In genomic region chr6:39113788-39114187, GRCh38 we compare ENCODE assay signal across 8 cellular contexts. TPM values are rescaled to one million over a fixed set of nuclear protein-coding genes. Genes with fewer than 3 reads are reported as not detected.
DNase-seq lines count a peak whose midpoint lies in the region; ATAC-seq and TF ChIP-seq lines count a peak whose summit lies in the region.

No MANE protein-coding gene starts in this region.

- no peaks in the 10 kb centered on the region for H3K27me3 Mint-ChIP-seq in activated CD8-positive, alpha-beta memory T cell treated with anti-CD3 and anti-CD28 coated beads, Interleukin-2, amount 10 ng/mL, durations not matched to agents 7 days and 5 days
- no peaks in the 10 kb centered on the region for H3K27me3 Mint-ChIP-seq in T-helper 17 cell
- no peaks in the 10 kb centered on the region for H3K27me3 Mint-ChIP-seq in stimulated activated naive B cell treated with anti-CD40 and anti-IgM and Interleukin-4, amounts not matched to agents 10 μg/mL and 1 μg/mL and 100 μg/mL, for 72 hours

- H3K4me3 Mint-ChIP-seq in activated CD8-positive, alpha-beta memory T cell treated with anti-CD3 and anti-CD28 coated beads, Interleukin-2, amount 10 ng/mL, durations not matched to agents 7 days and 5 days, result peak overlapping the region; percentile 87
- peak overlapping the region; percentile 96 for H3K4me3 Mint-ChIP-seq in T-helper 17 cell
- H3K4me3 Mint-ChIP-seq in stimulated activated naive B cell treated with anti-CD40 and anti-IgM and Interleukin-4, amounts not matched to agents 10 μg/mL and 1 μg/mL and 100 μg/mL, for 72 hours, result peak overlapping the region; percentile 91 to 97

- no peak for DNase-seq in activated CD8-positive, alpha-beta memory T cell treated with anti-CD3 and anti-CD28 coated beads, Interleukin-2, amount 10 ng/mL, durations not matched to agents 7 days and 5 days
- no peak for DNase-seq in activated CD8-positive, alpha-beta memory T cell treated with anti-CD3 and anti-CD28 coated beads for 24 hours
- no peak for DNase-seq in T-helper 17 cell
- DNase-seq in foreskin fibroblast, result no peak
- no peak for DNase-seq in stimulated activated naive B cell treated with anti-CD40 and anti-IgM and Interleukin-4, amounts not matched to agents 10 μg/mL and 1 μg/mL and 100 μg/mL, for 72 hours
- no peak for DNase-seq in G401 (ENCODE audit: low spot score)
- DNase-seq in HEK293T (ENCODE audit: extremely low spot score), result no peak

- CTCF ChIA-PET in activated CD8-positive, alpha-beta memory T cell treated with anti-CD3 and anti-CD28 coated beads, Interleukin-2, amount 10 ng/mL, durations not matched to agents 7 days and 5 days (lab: Charles Lee), result interaction anchor here (1.2 to 3.6 kb wide), 3 partner anchors 189 to 400 kb away, joined by 4 to 9 read pairs (median 5); no protein-coding TSS in a partner anchor
- CTCF ChIA-PET in HEK293T (lab: Yijun Ruan, JAX), result interaction anchor here (2.0 kb wide), 1 partner anchor 12 kb away, joined by 7 read pairs; no protein-coding TSS in a partner anchor

- POLR2A ChIA-PET in HEK293T (lab: Yijun Ruan, JAX), result interaction anchor here (0.9 to 2.2 kb wide), 6 partner anchors 12 to 117 kb away, joined by 3 to 11 read pairs (median 4); no protein-coding TSS in a partner anchor

- H3K9me3 ChIP-seq in T-helper 17 cell (ENCODE audit: control insufficient read depth, low read length, poor library complexity, severe bottlenecking), result no peaks in the 10 kb centered on the region

- H3K36me3 Mint-ChIP-seq in activated CD8-positive, alpha-beta memory T cell treated with anti-CD3 and anti-CD28 coated beads, Interleukin-2, amount 10 ng/mL, durations not matched to agents 7 days and 5 days, result peaks cover 10% of the 10 kb centered on the region
- H3K36me3 Mint-ChIP-seq in T-helper 17 cell (ENCODE audit: low read depth), result peaks cover 8% of the 10 kb centered on the region
- peaks cover 16 to 17% of the 10 kb centered on the region in 2 donors for H3K36me3 Mint-ChIP-seq in stimulated activated naive B cell treated with anti-CD40 and anti-IgM and Interleukin-4, amounts not matched to agents 10 μg/mL and 1 μg/mL and 100 μg/mL, for 72 hours

- peaks cover 50% of the 10 kb centered on the region for H3K4me1 Mint-ChIP-seq in activated CD8-positive, alpha-beta memory T cell treated with anti-CD3 and anti-CD28 coated beads, Interleukin-2, amount 10 ng/mL, durations not matched to agents 7 days and 5 days
- H3K4me1 Mint-ChIP-seq in T-helper 17 cell, result peaks cover 40% of the 10 kb centered on the region
- peaks cover 18 to 55% of the 10 kb centered on the region in 2 donors for H3K4me1 Mint-ChIP-seq in stimulated activated naive B cell treated with anti-CD40 and anti-IgM and Interleukin-4, amounts not matched to agents 10 μg/mL and 1 μg/mL and 100 μg/mL, for 72 hours

- H3K9me3 Mint-ChIP-seq in activated CD8-positive, alpha-beta memory T cell treated with anti-CD3 and anti-CD28 coated beads, Interleukin-2, amount 10 ng/mL, durations not matched to agents 7 days and 5 days (ENCODE audit: low read depth), result no peaks in the 10 kb centered on the region
- no peaks in the 10 kb centered on the region for H3K9me3 Mint-ChIP-seq in stimulated activated naive B cell treated with anti-CD40 and anti-IgM and Interleukin-4, amounts not matched to agents 10 μg/mL and 1 μg/mL and 100 μg/mL, for 72 hours

- in situ Hi-C loops in G401 (cut with HindIII; ENCODE audit: low sequenced_read_pairs), result no loop called here

- no peak for ATAC-seq in activated CD8-positive, alpha-beta memory T cell treated with anti-CD3 and anti-CD28 coated beads, Interleukin-2, amount 10 ng/mL, durations not matched to agents 7 days and 5 days
- ATAC-seq in T-helper 17 cell, result no peak
- no peak for ATAC-seq in stimulated activated naive B cell treated with anti-CD40 and anti-IgM and Interleukin-4, amounts not matched to agents 10 μg/mL and 1 μg/mL and 100 μg/mL, for 72 hours (replicated peaks)
- ATAC-seq in GM19455 (IDR thresholded peaks at IDR 0.05; ENCODE audit: unreplicated experiment), result no peak

- TF ChIP-seq CTCF in foreskin fibroblast (IDR thresholded peaks at IDR 0.05; ENCODE audit: low read depth, low read length), result no peak

- H3K27ac Mint-ChIP-seq in activated CD8-positive, alpha-beta memory T cell treated with anti-CD3 and anti-CD28 coated beads, Interleukin-2, amount 10 ng/mL, durations not matched to agents 7 days and 5 days, result peak overlapping the region; percentile 97
- H3K27ac Mint-ChIP-seq in T-helper 17 cell, result peak overlapping the region; percentile 96
- H3K27ac Mint-ChIP-seq in stimulated activated naive B cell treated with anti-CD40 and anti-IgM and Interleukin-4, amounts not matched to agents 10 μg/mL and 1 μg/mL and 100 μg/mL, for 72 hours, result peak overlapping the region; percentile 96

- peak overlapping the region; percentile 82 to 89 for H3K4me3 ChIP-seq in foreskin fibroblast (ENCODE audit: low read depth in 1 of 2, low read length in 2 of 2)

TF ChIP-seq in HEK293T, 16 proteins besides CTCF, POLR2A, EP300 and RAD21:
- TF ChIP-seq ELF4 (IDR thresholded peaks at IDR 0.05), result no peak
- TF ChIP-seq TARDBP (IDR thresholded peaks at IDR 0.05), result no peak
- TF ChIP-seq CTBP1 (IDR thresholded peaks at IDR 0.05; ENCODE audit: borderline replicate concordance), result no peak
- no peak for TF ChIP-seq LEF1 (IDR thresholded peaks at IDR 0.05; ENCODE audit: borderline replicate concordance)
- TF ChIP-seq, protein P1, sequence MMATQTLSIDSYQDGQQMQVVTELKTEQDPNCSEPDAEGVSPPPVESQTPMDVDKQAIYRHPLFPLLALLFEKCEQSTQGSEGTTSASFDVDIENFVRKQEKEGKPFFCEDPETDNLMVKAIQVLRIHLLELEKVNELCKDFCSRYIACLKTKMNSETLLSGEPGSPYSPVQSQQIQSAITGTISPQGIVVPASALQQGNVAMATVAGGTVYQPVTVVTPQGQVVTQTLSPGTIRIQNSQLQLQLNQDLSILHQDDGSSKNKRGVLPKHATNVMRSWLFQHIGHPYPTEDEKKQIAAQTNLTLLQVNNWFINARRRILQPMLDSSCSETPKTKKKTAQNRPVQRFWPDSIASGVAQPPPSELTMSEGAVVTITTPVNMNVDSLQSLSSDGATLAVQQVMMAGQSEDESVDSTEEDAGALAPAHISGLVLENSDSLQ (IDR thresholded peaks at IDR 0.05), result no peak
- TF ChIP-seq L3MBTL2 (conservative IDR thresholded peaks at IDR 0.05), result no peak
- TF ChIP-seq SP1 (IDR thresholded peaks at IDR 0.05), result no peak
- no peak for TF ChIP-seq HDGF (IDR thresholded peaks at IDR 0.05; ENCODE audit: borderline replicate concordance)
- no peak for TF ChIP-seq FOXK2 (IDR thresholded peaks at IDR 0.05)
- no peak for TF ChIP-seq ARNT (IDR thresholded peaks at IDR 0.05)
- no peak for TF ChIP-seq BHLHE40 (IDR thresholded peaks at IDR 0.05; ENCODE audit: borderline replicate concordance)
- TF ChIP-seq ZNF384 (IDR thresholded peaks at IDR 0.05), result no peak
- no peak for TF ChIP-seq FOXM1 (IDR thresholded peaks at IDR 0.05; ENCODE audit: borderline replicate concordance)
- TF ChIP-seq FOXA1 (IDR thresholded peaks at IDR 0.05), result no peak
- no peak for TF ChIP-seq SUZ12 (IDR thresholded peaks at IDR 0.05)
- TF ChIP-seq NFRKB (IDR thresholded peaks at IDR 0.05), result no peak

RNA-seq across cellular contexts. Expression of gene SAYSD1, which starts 1.2 kb away (rescaled TPM):
- total RNA-seq in activated CD8-positive, alpha-beta memory T cell treated with anti-CD3 and anti-CD28 coated beads, Interleukin-2, amount 10 ng/mL, durations not matched to agents 7 days and 5 days, result 10 to 100 TPM in 1 of 2 experiments, 1 to 10 TPM in 1; 9.1 to 11.4 TPM
- total RNA-seq in T-helper 17 cell, result 10 to 100 TPM; 12.1 to 16.0 TPM
- total RNA-seq in G401 (2014; rRNA removed; shearing (Covaris generic)), result 6.8 and 24.1 TPM in 2 replicates
